ENCODE assay signal across 24 cellular contexts in genomic region chr5:14395411-14395810, GRCh38.
"Had no signal": no experiment of that assay in that cellular context is flagged by ENCODE, and none has a peak within 500 bp of the region (broad histone marks: within the 10 kb centered on the region; RNA-seq: fewer than 3 reads in every experiment).

No MANE protein-coding gene starts in this region.

- H3K27ac ChIP-seq: gastroesophageal sphincter, hepatocyte, neutrophil, ovary, right lobe of liver, testis, uterus had no signal

- ATAC-seq: gastroesophageal sphincter; left cardiac atrium; left ventricle myocardium superior; mucosa of descending colon; right lobe of liver; stimulated activated naive CD8-positive, alpha-beta T cell treated with anti-CD3 and anti-CD28 coated beads, Interleukin-15, Interleukin-2, amounts not matched to agents 100 U/mL and 50 U/mL, for 24 hours; WTC11 had no signal

- H3K27me3 ChIP-seq: gastroesophageal sphincter, hepatocyte, neutrophil, ovary, right lobe of liver, testis, uterus had no signal

- DNase-seq: activated CD4-positive, alpha-beta memory T cell treated with anti-CD3 and anti-CD28 coated beads, Interleukin-2, amount 10 ng/mL, durations not matched to agents 7 days and 5 days; activated CD4-positive, alpha-beta T cell treated with anti-CD3 and anti-CD28 coated beads for 1 hour; activated CD4-positive, alpha-beta T cell treated with anti-CD3 and anti-CD28 coated beads, Interleukin-2, amount 10 ng/mL, durations not matched to agents 7 days and 5 days; activated CD8-positive, alpha-beta memory T cell treated with anti-CD3 and anti-CD28 coated beads, Interleukin-2, amount 50 U/mL, for 48 hours; activated gamma-delta T cell; activated naive CD4-positive, alpha-beta T cell treated with anti-CD3 and anti-CD28 coated beads, Interleukin-2, amount 10 ng/mL, durations not matched to agents 7 days and 5 days; activated naive CD8-positive, alpha-beta T cell treated with anti-CD3 and anti-CD28 coated beads, Interleukin-2, amount 10 ng/mL, durations not matched to agents 7 days and 5 days; activated T-cell treated with anti-CD3 and anti-CD28 coated beads, Interleukin-2, amount 50 U/mL, for 24 hours; amniotic stem cell; islet precursor cell; left cardiac atrium; left ventricle myocardium superior; mucosa of descending colon; nephron progenitor cell; ovary; right lobe of liver; stimulated activated CD4-positive, alpha-beta T cell treated with anti-CD3 and anti-CD28 coated beads, Interleukin-2, amount 100 ng/mL, for 48 hours; stimulated activated naive CD8-positive, alpha-beta T cell treated with anti-CD3 and anti-CD28 coated beads, Interleukin-15, Interleukin-2, amounts not matched to agents 100 U/mL and 50 U/mL, for 24 hours; testis; uterus had no signal

- H3K9me3 ChIP-seq: gastroesophageal sphincter, mucosa of descending colon, neutrophil, ovary, right lobe of liver, testis, uterus had no signal

- H3K4me3 ChIP-seq: gastroesophageal sphincter, hepatocyte, mucosa of descending colon, ovary, right lobe of liver, testis, uterus had no signal
